In genomic region chr2:160592993-160593392, GRCh38 we compare ENCODE assay signal across 27 cellular contexts.
"Had no signal": no experiment of that assay in that cellular context is flagged by ENCODE, and none has a peak within 500 bp of the region (broad histone marks: within the 10 kb centered on the region; RNA-seq: fewer than 3 reads in every experiment).

No MANE protein-coding gene starts in this region.

- H3K27me3 Mint-ChIP-seq: naive thymus-derived CD8-positive, alpha-beta T cell had no signal

- H3K4me3 Mint-ChIP-seq: mesothelial cell of epicardium; naive B cell; naive thymus-derived CD8-positive, alpha-beta T cell had no signal

- H3K9me3 ChIP-seq: esophagus squamous epithelium, gastrocnemius medialis, left lung, lower lobe of right lung, mucosa of descending colon had no signal

- H3K4me1 ChIP-seq: esophagus squamous epithelium, gastrocnemius medialis, heart right ventricle, lower lobe of right lung had no signal

- ATAC-seq: esophagus mucosa; gastrocnemius medialis; heart right ventricle; left cardiac atrium; left lung; left ventricle myocardium superior; lower lobe of right lung; mucosa of descending colon; naive thymus-derived CD8-positive, alpha-beta T cell had no signal

- H3K36me3 ChIP-seq: esophagus squamous epithelium, gastrocnemius medialis, heart right ventricle, left lung, lower lobe of right lung had no signal

- H3K27ac Mint-ChIP-seq: mesothelial cell of epicardium; naive B cell; naive thymus-derived CD8-positive, alpha-beta T cell had no signal

- H3K4me3 ChIP-seq: coronary artery, dorsolateral prefrontal cortex, esophagus squamous epithelium, gastrocnemius medialis, heart right ventricle, left lung, lower lobe of right lung, mucosa of descending colon had no signal

- H3K27me3 ChIP-seq: dorsolateral prefrontal cortex, esophagus squamous epithelium, gastrocnemius medialis, heart right ventricle, left lung had no signal

- DNase-seq: dermis blood vessel endothelial cell; dorsolateral prefrontal cortex; effector CD4-positive, alpha-beta T cell; effector memory CD4-positive, alpha-beta T cell; erythroblast; esophagus squamous epithelium; foreskin fibroblast; foreskin melanocyte; gastrocnemius medialis; glutamatergic neuron; head of caudate nucleus; heart right ventricle; hippocampal formation; left cardiac atrium; left lung; left ventricle myocardium superior; lower lobe of right lung; mesenchymal stem cell; mucosa of descending colon; naive B cell; naive thymus-derived CD8-positive, alpha-beta T cell had no signal

- H3K36me3 Mint-ChIP-seq: naive B cell had no signal

- H3K27ac ChIP-seq: coronary artery, dorsolateral prefrontal cortex, epithelial cell of prostate, esophagus squamous epithelium, gastrocnemius medialis, heart right ventricle, left lung, lower lobe of right lung had no signal

- FAIRE-seq: islet of Langerhans, keratinocyte had no signal
